25 cellular contexts compared by ENCODE assay signal in the genomic region with DNA sequence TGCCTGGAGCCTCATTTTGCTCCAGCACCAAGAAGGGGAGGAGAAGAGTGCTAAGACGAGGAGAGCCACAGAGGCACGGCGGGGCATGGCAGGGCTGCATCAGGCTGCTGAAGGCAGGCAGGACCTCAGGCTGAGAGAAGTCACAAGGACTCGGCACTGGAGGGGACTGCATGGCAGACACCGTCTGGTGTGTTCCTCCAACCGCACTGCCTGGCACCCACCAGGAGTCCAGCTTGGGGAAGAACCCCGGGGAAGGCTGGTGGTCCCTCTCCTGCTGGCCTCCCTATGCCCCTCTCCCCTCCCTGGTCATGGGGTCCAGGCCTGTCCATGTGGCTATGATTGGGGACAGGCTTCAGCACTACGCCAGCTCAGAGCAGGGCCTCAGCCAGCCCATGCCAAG.
"Had no signal": no experiment of that assay in that cellular context is flagged by ENCODE, and none has a peak within 500 bp of the region (broad histone marks: within the 10 kb centered on the region; RNA-seq: fewer than 3 reads in every experiment).

No MANE protein-coding gene starts in this region.

- H3K27me3 Mint-ChIP-seq: activated T-cell treated with anti-CD3 and anti-CD28 coated beads, Interleukin-2, amount 50 U/mL, for 24 hours; naive B cell had no signal

- H3K4me3 ChIP-seq: esophagus squamous epithelium, heart right ventricle, lower lobe of right lung, neural progenitor cell, right atrium auricular region, spleen, suprapubic skin, tibial artery had no signal

- H3K27ac ChIP-seq: brain microvascular endothelial cell, esophagus squamous epithelium, heart right ventricle, lower lobe of right lung, neural progenitor cell, right atrium auricular region, spleen, suprapubic skin, tibial artery, VCaP had no signal

- H3K36me3 Mint-ChIP-seq: activated naive CD4-positive, alpha-beta T cell treated with anti-CD3 and anti-CD28 coated beads, Interleukin-2, amount 10 ng/mL, durations not matched to agents 7 days and 5 days; naive B cell; neural progenitor cell had no signal

- H3K4me1 ChIP-seq: neural progenitor cell had no signal

- H3K9me3 Mint-ChIP-seq: activated naive CD4-positive, alpha-beta T cell treated with anti-CD3 and anti-CD28 coated beads, Interleukin-2, amount 10 ng/mL, durations not matched to agents 7 days and 5 days; activated T-cell treated with anti-CD3 and anti-CD28 coated beads, Interleukin-2, amount 50 U/mL, for 24 hours; endodermal cell; naive B cell had no signal

- H3K36me3 ChIP-seq: brain microvascular endothelial cell, esophagus squamous epithelium, heart right ventricle, lower lobe of right lung, neural progenitor cell, right atrium auricular region, spleen, suprapubic skin, tibial artery had no signal

- H3K4me1 Mint-ChIP-seq: endodermal cell, neural progenitor cell had no signal

- H3K4me3 Mint-ChIP-seq: activated naive CD4-positive, alpha-beta T cell treated with anti-CD3 and anti-CD28 coated beads, Interleukin-2, amount 10 ng/mL, durations not matched to agents 7 days and 5 days; activated T-cell treated with anti-CD3 and anti-CD28 coated beads, Interleukin-2, amount 50 U/mL, for 24 hours; endodermal cell; neural progenitor cell had no signal

- DNase-seq: activated CD4-positive, alpha-beta T cell treated with anti-CD3 and anti-CD28 coated beads for 48 hours; activated CD4-positive, alpha-beta T cell treated with anti-CD3 and anti-CD28 coated beads, Interleukin-2, amount 50 U/mL, for 48 hours; activated CD8-positive, alpha-beta memory T cell treated with anti-CD3 and anti-CD28 coated beads, Interleukin-2, amount 50 U/mL, for 48 hours; activated gamma-delta T cell; activated naive CD4-positive, alpha-beta T cell treated with anti-CD3 and anti-CD28 coated beads, Interleukin-2, amount 10 ng/mL, durations not matched to agents 7 days and 5 days; activated T-cell treated with anti-CD3 and anti-CD28 coated beads, Interleukin-2, amount 50 U/mL, for 24 hours; amniotic stem cell; brain microvascular endothelial cell; caudate nucleus; endodermal cell; esophagus squamous epithelium; foreskin melanocyte; heart right ventricle; kidney glomerular epithelial cell; lower lobe of right lung; naive B cell; spleen; stimulated activated naive CD4-positive, alpha-beta T cell; tibial artery had no signal

- H3K9me3 ChIP-seq: esophagus squamous epithelium, heart right ventricle, lower lobe of right lung, right atrium auricular region, spleen, suprapubic skin, tibial artery had no signal

- H3K27me3 ChIP-seq: brain microvascular endothelial cell, esophagus squamous epithelium, heart right ventricle, neural progenitor cell, right atrium auricular region, spleen, suprapubic skin, tibial artery had no signal

- H3K27ac Mint-ChIP-seq: activated naive CD4-positive, alpha-beta T cell treated with anti-CD3 and anti-CD28 coated beads, Interleukin-2, amount 10 ng/mL, durations not matched to agents 7 days and 5 days; activated T-cell treated with anti-CD3 and anti-CD28 coated beads, Interleukin-2, amount 50 U/mL, for 24 hours; endodermal cell; neural progenitor cell had no signal

- ATAC-seq: activated CD4-positive, CD25-positive, alpha-beta regulatory T cell treated with anti-CD3 and anti-CD28 coated beads, Interleukin-2, amount 50 U/mL, for 24 hours; heart right ventricle; left lobe of liver; lower lobe of right lung had no signal
